In the genomic region with DNA sequence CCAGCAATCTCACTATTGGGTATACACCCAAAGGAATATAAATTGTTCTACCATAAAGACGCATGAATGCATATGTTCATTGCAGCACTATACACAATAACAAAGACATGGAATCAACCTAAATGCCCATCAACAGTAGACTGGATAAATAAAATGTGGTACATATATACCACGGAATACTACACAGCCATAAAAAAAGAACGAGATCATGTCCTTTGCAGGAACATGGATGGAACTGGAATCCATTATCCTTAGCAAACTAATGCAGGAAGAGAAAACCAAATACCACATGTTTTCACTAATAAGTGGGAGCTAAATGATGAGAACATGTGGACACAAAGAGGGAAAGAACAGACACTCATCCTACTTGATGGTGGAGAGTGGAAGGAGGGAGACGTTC, we compare ENCODE assay signal across 4 cellular contexts. TPM values are rescaled to one million over a fixed set of nuclear protein-coding genes. Genes with fewer than 3 reads are reported as not detected.
"Had no signal": no experiment of that assay in that cellular context is flagged by ENCODE, and none has a peak within 500 bp of the region (broad histone marks: within the 10 kb centered on the region; RNA-seq: fewer than 3 reads in every experiment).

No MANE protein-coding gene starts in this region.

RNA-seq across cellular contexts. Expression of a gene that starts 11.0 kb away (rescaled TPM):
- total RNA-seq: MCF 10A had no signal

RNA-seq across cellular contexts. Expression of a gene that starts 50.6 kb away (rescaled TPM):
- total RNA-seq: LHCN-M2, M059J, MCF 10A, NCI-H460 had no signal
